In genomic region chr1:27569506-27570382, GRCh38 we compare ENCODE assay signal across 8 cellular contexts. TPM values are rescaled to one million over a fixed set of nuclear protein-coding genes. Genes with fewer than 3 reads are reported as not detected.
DNase-seq lines count a peak whose midpoint lies in the region; ATAC-seq and TF ChIP-seq lines count a peak whose summit lies in the region.

No MANE protein-coding gene starts in this region.

- intact Hi-C loops in activated naive CD4-positive, alpha-beta T cell treated with anti-CD3 and anti-CD28 coated beads for 36 hours (cut with micrococcal nuclease): no loop called here
- intact Hi-C loops in colonic mucosa (cut with DNase I): no loop called here

- no peaks in the 10 kb centered on the region for H3K27me3 Mint-ChIP-seq in activated naive CD4-positive, alpha-beta T cell treated with anti-CD3 and anti-CD28 coated beads for 36 hours (ENCODE audit: low read depth)

- TF ChIP-seq CTCF in colonic mucosa (IDR thresholded peaks at IDR 0.05): no peak
- TF ChIP-seq CTCF in upper lobe of left lung (IDR thresholded peaks at IDR 0.05): no peak

- peaks cover 13% of the 10 kb centered on the region for H3K4me1 Mint-ChIP-seq in activated naive CD4-positive, alpha-beta T cell treated with anti-CD3 and anti-CD28 coated beads for 36 hours (ENCODE audit: low read depth)

- H3K9ac ChIP-seq in colonic mucosa (ENCODE audit: low read depth in 2 of 2, low read length in 2 of 2) (peak overlapping the region in 1 of 2 donors; percentile 0), muscle layer of colon (ENCODE audit: low read length) (no peak overlapping the region)

- H3K9me3 Mint-ChIP-seq in activated naive CD4-positive, alpha-beta T cell treated with anti-CD3 and anti-CD28 coated beads for 36 hours: no peaks in the 10 kb centered on the region

- H3K4me3 ChIP-seq in colonic mucosa: no peak overlapping the region
- no peak overlapping the region for H3K4me3 ChIP-seq in muscle layer of colon (ENCODE audit: low read depth in 1 of 2, low read length in 2 of 2)
- no peak overlapping the region for H3K4me3 ChIP-seq in upper lobe of left lung

- CTCF ChIA-PET in activated naive CD4-positive, alpha-beta T cell treated with anti-CD3 and anti-CD28 coated beads for 36 hours (lab: Charles Lee): interaction anchor here (0.5 to 8.1 kb wide), 16 partner anchors 7 to 270 kb away, joined by 3 to 93 read pairs (median 3); partner anchors contain the start of gene AHDC1

- WGBS in upper lobe of left lung, 2 donors: 77 to 80% methylated on average over 14 to 15 of the region's 15 CpGs

- no peaks in the 10 kb centered on the region for H3K36me3 ChIP-seq in colonic mucosa
- no peaks in the 10 kb centered on the region for H3K36me3 ChIP-seq in muscle layer of colon (ENCODE audit: insufficient read depth, low read length)
- no peaks in the 10 kb centered on the region for H3K36me3 ChIP-seq in upper lobe of left lung

- no peak for DNase-seq in activated naive CD4-positive, alpha-beta T cell treated with anti-CD3 and anti-CD28 coated beads for 36 hours
- DNase-seq in activated naive CD4-positive, alpha-beta T cell treated with anti-CD3 and anti-CD28 coated beads, Interleukin-2, amount 50 U/mL, for 16 hours: no peak
- DNase-seq in colonic mucosa (no peak), upper lobe of left lung (no peak)
- DNase-seq in activated CD4-positive, alpha-beta T cell treated with anti-CD3 and anti-CD28 coated beads, Interleukin-2, amount 50 U/mL, for 1 hour: no peak

- H3K4me1 ChIP-seq in colonic mucosa (peaks cover 25% of the 10 kb centered on the region), muscle layer of colon (ENCODE audit: insufficient read depth, low read length) (peaks cover 97% of the 10 kb centered on the region), upper lobe of left lung (peaks cover 69 to 97% (median 78%) of the 10 kb centered on the region in 4 donors)

- H3K4me3 Mint-ChIP-seq in activated naive CD4-positive, alpha-beta T cell treated with anti-CD3 and anti-CD28 coated beads for 36 hours: peak overlapping the region; percentile 63

- H3K27ac ChIP-seq in colonic mucosa (peak overlapping the region; percentile 67), muscle layer of colon (ENCODE audit: low read depth, low read length) (peak overlapping the region; percentile 94), upper lobe of left lung (peak overlapping the region; percentile 81 to 92 (median 84))

- no peak for ATAC-seq in upper lobe of left lung (ENCODE audit: low FRiP score in 2 of 2)
- ATAC-seq in GM18868 (IDR thresholded peaks at IDR 0.05; ENCODE audit: unreplicated experiment): no peak
- ATAC-seq in GM19351 (IDR thresholded peaks at IDR 0.05; ENCODE audit: unreplicated experiment): no peak

- TF ChIP-seq POLR2A in upper lobe of left lung (IDR thresholded peaks at IDR 0.05): no peak

- no peak overlapping the region for H3K27ac Mint-ChIP-seq in activated naive CD4-positive, alpha-beta T cell treated with anti-CD3 and anti-CD28 coated beads for 36 hours

- no peaks in the 10 kb centered on the region for H3K36me3 Mint-ChIP-seq in activated naive CD4-positive, alpha-beta T cell treated with anti-CD3 and anti-CD28 coated beads for 36 hours (ENCODE audit: low read depth)

- H3K9me3 ChIP-seq in colonic mucosa (no peaks in the 10 kb centered on the region), muscle layer of colon (ENCODE audit: low read length) (no peaks in the 10 kb centered on the region), upper lobe of left lung (no peaks in the 10 kb centered on the region)

- no peak for TF ChIP-seq EP300 in upper lobe of left lung (IDR thresholded peaks at IDR 0.05)

- H3K27me3 ChIP-seq in colonic mucosa: no peaks in the 10 kb centered on the region
- H3K27me3 ChIP-seq in muscle layer of colon (ENCODE audit: control insufficient read depth in 1 of 2, insufficient read depth in 2 of 2, low read length in 2 of 2): no peaks in the 10 kb centered on the region
- H3K27me3 ChIP-seq in upper lobe of left lung: no peaks in the 10 kb centered on the region

RNA-seq across cellular contexts. Expression of gene AHDC1, which starts 34.2 kb away (rescaled TPM):
- 10 to 100 TPM in 1 of 2 experiments, 1 to 10 TPM in 1; 7.7 to 10.1 TPM for total RNA-seq in activated naive CD4-positive, alpha-beta T cell treated with anti-CD3 and anti-CD28 coated beads for 36 hours
- total RNA-seq in colonic mucosa (10 to 100 TPM; 18.4 to 26.8 TPM), upper lobe of left lung (10 to 100 TPM; 10.8 to 43.4 (median 26.2) TPM)
